In genomic region chr3:8627949-8628348, GRCh38 we compare ENCODE assay signal across 17 cellular contexts. TPM values are rescaled to one million over a fixed set of nuclear protein-coding genes. Genes with fewer than 3 reads are reported as not detected.
DNase-seq lines count a peak whose midpoint lies in the region; ATAC-seq, FAIRE-seq and TF ChIP-seq lines count a peak whose summit lies in the region.
"Had no signal": no experiment of that assay in that cellular context is flagged by ENCODE, and none has a peak within 500 bp of the region (broad histone marks: within the 10 kb centered on the region; RNA-seq: fewer than 3 reads in every experiment).

No MANE protein-coding gene starts in this region.

- TF ChIP-seq EP300 in HepG2 (IDR thresholded peaks at IDR 0.05; ENCODE audit: low read depth in 2 of 2, low read length in 2 of 2) = no peak
- no peak for TF ChIP-seq EP300 in HepG2 (CRISPR knock-in tag; IDR thresholded peaks at IDR 0.05; ENCODE audit: borderline replicate concordance)
- TF ChIP-seq EP300 in sigmoid colon (IDR thresholded peaks at IDR 0.05) = no peak

- no peak for DNase-seq in HepG2 (ENCODE audit: low spot score)
- no peak for DNase-seq in right lobe of liver
- no peak for DNase-seq in RWPE1 (ENCODE audit: low spot score)
- peak; percentile 57 for DNase-seq in mesenteric fat pad (ENCODE audit: low spot score)
- DNase-seq in sigmoid colon = peak; percentile 30
- DNase-seq in OCI-LY7 (ENCODE audit: low spot score) = no peak
- no peak for DNase-seq in stimulated activated CD4-positive, alpha-beta T cell treated with anti-CD3 and anti-CD28 coated beads, Interleukin-2, amount 100 ng/mL, for 48 hours
- DNase-seq: BE2C; CD4-positive, alpha-beta memory T cell; DMS79; H7 had no signal

- H3K9me3 ChIP-seq in HepG2 (ENCODE audit: low read length) (no peaks in the 10 kb centered on the region), right lobe of liver (no peaks in the 10 kb centered on the region), sigmoid colon (no peaks in the 10 kb centered on the region), OCI-LY7 (ENCODE audit: low read length) (no peaks in the 10 kb centered on the region)
- H3K9me3 ChIP-seq: BE2C had no signal

- H3K9me2 ChIP-seq in OCI-LY7 (ENCODE audit: insufficient read depth, low read length) = no peaks in the 10 kb centered on the region

- WGBS in HepG2 (ENCODE audit: low lambda C conversion rate) = 98% methylated on average over 4 of the region's 5 CpGs
- WGBS in right lobe of liver (ENCODE audit: insufficient coverage, low coverage, low lambda C conversion rate, missing lambda C conversion rate) = 85% methylated on average over 4 of the region's 5 CpGs
- 94 to 97% methylated on average over 5 of the region's 5 CpGs for WGBS in sigmoid colon, 2 donors

- POLR2A ChIA-PET in HepG2 (lab: Yijun Ruan, JAX) (no interaction called here), RWPE1 (lab: Yijun Ruan, JAX; ENCODE audit: low non-redundant PET) (no interaction called here), OCI-LY7 (lab: Charles Lee) (no interaction called here)

- FAIRE-seq in HepG2 (lab: Jason Lieb, UNC) = no peak
- FAIRE-seq: GM12878, GM18507 had no signal

- H3K79me2 ChIP-seq in HepG2 (ENCODE audit: insufficient read depth, low read length) = no peaks in the 10 kb centered on the region
- no peaks in the 10 kb centered on the region for H3K79me2 ChIP-seq in OCI-LY7 (ENCODE audit: insufficient read depth, low read depth, low read length)

- in situ Hi-C loops in HepG2 (cut with HindIII; ENCODE audit: extremely low pct_ligation_motif_present, low pct_unique_long_range_greater_than_20kb) = no loop called here

- no peaks in the 10 kb centered on the region for H4K20me1 ChIP-seq in HepG2 (ENCODE audit: insufficient read depth, low read length)
- H4K20me1 ChIP-seq in OCI-LY7 (ENCODE audit: insufficient read depth, low read length) = no peaks in the 10 kb centered on the region

- no peak for ATAC-seq in HepG2
- no peak for ATAC-seq in right lobe of liver
- no peak for ATAC-seq in HG03378 (IDR thresholded peaks at IDR 0.05; ENCODE audit: unreplicated experiment)
- ATAC-seq: GM12878, GM23338 had no signal

- no peak for TF ChIP-seq POLR2A in HepG2 (IDR thresholded peaks at IDR 0.05; ENCODE audit: insufficient read depth in 1 of 2, low read depth in 2 of 2, low read length in 2 of 2)
- TF ChIP-seq POLR2A in right lobe of liver (IDR thresholded peaks at IDR 0.05) = no peak
- no peak for TF ChIP-seq POLR2A in sigmoid colon (IDR thresholded peaks at IDR 0.05)

- no peak overlapping the region for H3K9ac ChIP-seq in HepG2 (ENCODE audit: insufficient read depth, low read depth, low read length)

- H3K27ac ChIP-seq in HepG2 (ENCODE audit: extremely low read length, insufficient read depth, low read length) (no peak overlapping the region), right lobe of liver (no peak overlapping the region), RWPE1 (peak overlapping the region; percentile 18; the same call in 1 of the 2 replicates), sigmoid colon (no peak overlapping the region), OCI-LY7 (ENCODE audit: low read depth, low read length, poor library complexity, severe bottlenecking) (no peak overlapping the region)
- H3K27ac ChIP-seq: C4-2B had no signal

- CTCF ChIA-PET in HepG2 (lab: Yijun Ruan, JAX; ENCODE audit: low intra/inter-chr PET ratio, low total read pairs) (no interaction called here), RWPE1 (lab: Yijun Ruan, JAX) (no interaction called here), OCI-LY7 (lab: Charles Lee; ENCODE audit: unreplicated experiment) (no interaction called here)

- BruUV-seq in HepG2 (replicated peaks; lab: Mats Ljungman, UMichigan) (no TSS peak), OCI-LY7 (replicated peaks; lab: Mats Ljungman, UMichigan) (no TSS peak)

- H3K4me2 ChIP-seq in HepG2 (ENCODE audit: low read depth, low read length) (no peak overlapping the region), OCI-LY7 (ENCODE audit: low read length) (no peak overlapping the region)
- H3K4me2 ChIP-seq: GM23338 had no signal

- H3K27me3 ChIP-seq in HepG2 (ENCODE audit: control insufficient read depth in 1 of 2, insufficient read depth in 2 of 2, low read length in 2 of 2) = no peaks in the 10 kb centered on the region
- H3K27me3 ChIP-seq in right lobe of liver = no peaks in the 10 kb centered on the region
- H3K27me3 ChIP-seq in sigmoid colon = no peaks in the 10 kb centered on the region
- H3K27me3 ChIP-seq: BE2C had no signal

- TF ChIP-seq CTCF in HepG2 (CRISPR knock-in tag; IDR thresholded peaks at IDR 0.05) = no peak
- no peak for TF ChIP-seq CTCF in right lobe of liver (IDR thresholded peaks at IDR 0.05)
- no peak for TF ChIP-seq CTCF in RWPE1 (conservative IDR thresholded peaks at IDR 0.05; ENCODE audit: low read depth)
- no peak for TF ChIP-seq CTCF in sigmoid colon (IDR thresholded peaks at IDR 0.05)
- TF ChIP-seq CTCF in OCI-LY7 (conservative IDR thresholded peaks at IDR 0.05; ENCODE audit: low read length) = no peak

- H3K4me1 ChIP-seq in HepG2 (ENCODE audit: insufficient read depth, low read length) = peaks cover 28% of the 10 kb centered on the region
- H3K4me1 ChIP-seq in right lobe of liver = no peaks in the 10 kb centered on the region
- H3K4me1 ChIP-seq in sigmoid colon = peaks cover 0 to 6% (median 5%) of the 10 kb centered on the region in 4 donors
- no peaks in the 10 kb centered on the region for H3K4me1 ChIP-seq in OCI-LY7 (ENCODE audit: insufficient read depth, low read length, poor library complexity, severe bottlenecking)

- TF ChIP-seq RAD21 in HepG2 (CRISPR knock-in tag; IDR thresholded peaks at IDR 0.05) = no peak

- H3K36me3 ChIP-seq in HepG2 (replicated peaks in 1 of 2; ENCODE audit: control insufficient read depth in 1 of 2, insufficient read depth in 2 of 2, low read length in 2 of 2) (peaks cover 26 to 94% of the 10 kb centered on the region in 2 experiments), right lobe of liver (no peaks in the 10 kb centered on the region), sigmoid colon (no peaks in the 10 kb centered on the region), OCI-LY7 (ENCODE audit: insufficient read depth, low read length) (no peaks in the 10 kb centered on the region)
- H3K36me3 ChIP-seq: BE2C had no signal

- H2AFZ ChIP-seq in HepG2 (ENCODE audit: low read length) (no peak overlapping the region), OCI-LY7 (ENCODE audit: low read length) (no peak overlapping the region)
- H2AFZ ChIP-seq: GM23338 had no signal

- intact Hi-C loops in HepG2 (cut with micrococcal nuclease; ENCODE audit: unreplicated experiment) (no loop called here), right lobe of liver (cut with DNase I) (loop anchor here in 1 of 2 donors (10.0 kb wide), 1 partner anchor 193 kb away; no protein-coding TSS in a partner anchor), sigmoid colon (cut with DNase I) (no loop called here), OCI-LY7 (cut with micrococcal nuclease; ENCODE audit: unreplicated experiment) (no loop called here)

- H3K4me3 ChIP-seq in HepG2 (replicated peaks in 1 of 3; ENCODE audit: insufficient read depth in 1 of 3, low read depth in 2 of 3, low read length in 3 of 3) = no peak overlapping the region
- no peak overlapping the region for H3K4me3 ChIP-seq in right lobe of liver
- H3K4me3 ChIP-seq in sigmoid colon = no peak overlapping the region
- H3K4me3 ChIP-seq in OCI-LY7 (ENCODE audit: low read depth, low read length, poor library complexity, severe bottlenecking) = no peak overlapping the region
- H3K4me3 ChIP-seq: GM12878, GM23338 had no signal

TF ChIP-seq in HepG2, 621 proteins besides CTCF, POLR2A, EP300 and RAD21 (continues in another document):
- no peak for TF ChIP-seq IKZF5 (CRISPR knock-in tag; IDR thresholded peaks at IDR 0.05)
- 0 out of 2 replicates have a peak, but pooled peaks have one; percentile 31 for TF ChIP-seq POLR2G (IDR thresholded peaks at IDR 0.05; ENCODE audit: low read depth, low read length)
- no peak for TF ChIP-seq ZNF260 (CRISPR knock-in tag; IDR thresholded peaks at IDR 0.05; ENCODE audit: borderline replicate concordance, low read depth)

RNA-seq across cellular contexts. Expression of gene SSUH2, which starts 16.6 kb away (rescaled TPM):
- total RNA-seq in HepG2 (2016; rRNA removed; fragmentation: Illumina TruSeq; extraction: Trizol) = 36.2 and 38.1 TPM in 2 replicates
- 18.7 and 20.4 TPM in 2 replicates for total RNA-seq in HepG2 (2016; cell fraction: cytosol; rRNA removed; fragmentation: Illumina TruSeq; extraction: Trizol; ENCODE audit: low read depth)
- 34.9 and 39.3 TPM in 2 replicates for total RNA-seq in HepG2 (2016; cell fraction: insoluble cytoplasmic fraction; rRNA removed; fragmentation: Illumina TruSeq; extraction: Trizol)
- total RNA-seq in HepG2 (2016; cell fraction: membrane; rRNA removed; fragmentation: Illumina TruSeq; extraction: Trizol) = 36.1 and 39.1 TPM in 2 replicates
- 27.0 and 32.8 TPM in 2 replicates for total RNA-seq in HepG2 (2016; cell fraction: nucleus; rRNA removed; fragmentation: Illumina TruSeq; extraction: Trizol)
- 125 and 136 TPM in 2 replicates for polyA plus RNA-seq in HepG2 (2011; rRNA removed)
- polyA plus RNA-seq in HepG2 (2011; cell fraction: cytosol; rRNA removed) = 88.0 and 109 TPM in 2 replicates
- polyA plus RNA-seq in HepG2 (2011; cell fraction: nucleus; rRNA removed) = 335 and 419 TPM in 2 replicates
- polyA plus RNA-seq in HepG2 (2012) = 46.9 and 59.9 TPM in 2 replicates
- 25.2 and 30.9 TPM in 2 replicates for polyA plus RNA-seq in HepG2 (2016; cell fraction: cytosol; fragmentation: Illumina TruSeq; extraction: Trizol; ENCODE audit: low read depth)
- 49.3 and 54.5 TPM in 2 replicates for polyA plus RNA-seq in HepG2 (2016; cell fraction: insoluble cytoplasmic fraction; fragmentation: Illumina TruSeq; extraction: Trizol; ENCODE audit: low read depth)
- 43.5 and 51.8 TPM in 2 replicates for polyA plus RNA-seq in HepG2 (2016; cell fraction: membrane; fragmentation: Illumina TruSeq; extraction: Trizol; ENCODE audit: low read depth)
- 77.3 and 79.0 TPM in 2 replicates for polyA plus RNA-seq in HepG2 (2016; cell fraction: nucleus; fragmentation: Illumina TruSeq; extraction: Trizol; ENCODE audit: insufficient read depth, low read depth)
- 2.2 and 130 TPM in 2 replicates for polyA minus RNA-seq in HepG2 (2011; rRNA and poly(A)+ RNA removed; ENCODE audit: low replicate concordance)
- polyA minus RNA-seq in HepG2 (2011; cell fraction: cytosol; rRNA and poly(A)+ RNA removed) = 39.6 and 44.4 TPM in 2 replicates
- 64.2 and 69.1 TPM in 2 replicates for polyA minus RNA-seq in HepG2 (2011; cell fraction: nucleus; rRNA and poly(A)+ RNA removed)
- 1 to 10 TPM in 4 of 6 experiments, under 1 TPM in 1, not detected in 1; 0.09 to 2.0 (median 1.1) TPM for total RNA-seq in right lobe of liver
- 0.45 TPM for total RNA-seq in mesenteric fat pad
- under 1 TPM in 2 of 4 donors, not detected in 2; 0.16 to 0.55 TPM for total RNA-seq in sigmoid colon
- 1 to 10 TPM in 2 of 3 donors, under 1 TPM in 1; 0.95 to 4.4 (median 2.4) TPM for polyA plus RNA-seq in sigmoid colon
- total RNA-seq in OCI-LY7 (2014; rRNA removed; shearing (Covaris generic)) = 0.16 TPM in 1 of 2 replicates, not detected in the other
- 0.66 TPM in 1 of 2 replicates, not detected in the other for total RNA-seq in OCI-LY7 (2022)
- total RNA-seq: CD4-positive, alpha-beta memory T cell; G401; GM12878 had no signal
- polyA plus RNA-seq: CD4-positive, alpha-beta memory T cell had no signal

Comparison
In these comparisons a context has a peak if more than half of its experiments do, and no peak if none do; other contexts are left out.
1. RNA of gene SSUH2, which starts 16.6 kb away (total RNA-seq): 18.7 to 39.3 TPM in HepG2; 0.09 to 2.0 TPM in right lobe of liver, 0.45 TPM in mesenteric fat pad (single experiment), 0.16 to 0.55 TPM in sigmoid colon and 0.16 to 0.66 TPM in OCI-LY7; every median in the first group is over 4 times any median in the second.
2. DNase-seq: peak in mesenteric fat pad (single experiment) and sigmoid colon (single experiment); none in HepG2 (single experiment), right lobe of liver (0 of 3), RWPE1 (single experiment), OCI-LY7 (single experiment) and stimulated activated CD4-positive, alpha-beta T cell treated with anti-CD3 and anti-CD28 coated beads, Interleukin-2, amount 100 ng/mL, for 48 hours (0 of 2).